11 cellular contexts compared by ENCODE assay signal in the genomic region with DNA sequence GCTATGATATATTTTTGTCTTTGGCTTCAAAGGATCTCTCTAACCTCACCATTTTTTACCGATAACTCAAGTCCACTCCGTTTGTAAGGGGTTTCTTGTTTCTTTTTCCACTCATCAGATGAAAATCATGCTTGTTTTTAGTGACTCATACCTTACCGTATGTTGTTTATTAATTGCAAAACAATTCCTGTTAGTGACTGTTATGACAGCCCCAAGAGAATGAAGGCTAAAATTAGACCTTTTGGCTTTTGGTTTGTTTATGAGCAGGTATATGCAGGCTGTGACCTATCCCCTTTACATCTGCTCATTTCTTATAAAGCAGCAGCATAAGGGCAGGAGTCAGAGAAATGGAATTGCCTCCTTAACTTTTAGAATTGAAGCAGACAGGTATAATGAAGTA.
DNase-seq lines count a peak whose midpoint lies in the region; ATAC-seq, FAIRE-seq and TF ChIP-seq lines count a peak whose summit lies in the region.
"Had no signal": no experiment of that assay in that cellular context is flagged by ENCODE, and none has a peak within 500 bp of the region (broad histone marks: within the 10 kb centered on the region; RNA-seq: fewer than 3 reads in every experiment).

No MANE protein-coding gene starts in this region.

- H3K27ac ChIP-seq in A549, result peak overlapping the region in 1 of 2 experiments; percentile 6; a peak in 1 of 6 replicates
- no peak overlapping the region for H3K27ac ChIP-seq in A673 (ENCODE audit: low read depth, low read length, poor library complexity, severe bottlenecking)
- H3K27ac ChIP-seq: C4-2B had no signal

- in situ Hi-C loops in KBM-7 (cut with MboI; ENCODE audit: low pct_unique_long_range_greater_than_20kb, low sequenced_read_pairs), result no loop called here

- no TSS peak for BruUV-seq in A673 (replicated peaks; lab: Mats Ljungman, UMichigan)

- TF ChIP-seq POLR2A in A549 (IDR thresholded peaks at IDR 0.05; ENCODE audit: low read length), result no peak

- H3K4me3 Mint-ChIP-seq in T-helper 17 cell, result no peak overlapping the region
- H3K4me3 Mint-ChIP-seq: activated T-helper 17 cell treated with anti-CD3 and anti-CD28 coated beads, Interleukin-2, amount 50 U/mL, for 72 hours; T-cell had no signal

- 30% methylated on average over 3 of the region's 3 CpGs for WGBS in A549 (ENCODE audit: missing lambda C conversion rate)

- H3K4me2 ChIP-seq in A549, result peak overlapping the region; percentile 56

- CTCF ChIA-PET in A549 (lab: Yijun Ruan, JAX) (no interaction called here), A673 (lab: Charles Lee) (no interaction called here)

- peaks cover 8% of the 10 kb centered on the region; the same call in 2 of the 3 replicates for H3K4me1 ChIP-seq in A549
- no peaks in the 10 kb centered on the region for H3K4me1 ChIP-seq in A673 (ENCODE audit: insufficient read depth, low read length, poor library complexity, severe bottlenecking)

- POLR2A ChIA-PET in A549 (lab: Yijun Ruan, JAX), result no interaction called here
- POLR2A ChIA-PET in A673 (lab: Charles Lee; ENCODE audit: low non-redundant PET), result no interaction called here

- H3K4me3 ChIP-seq in A549, result no peak overlapping the region
- no peak overlapping the region for H3K4me3 ChIP-seq in bronchial epithelial cell (ENCODE audit: low read depth, low read length)
- no peak overlapping the region for H3K4me3 ChIP-seq in A673 (ENCODE audit: low read depth, low read length, poor library complexity, severe bottlenecking)

- peak in 1 of 2 experiments; percentile 25 for DNase-seq in A549 (ENCODE audit: low read depth in 1 of 2, low spot score in 1 of 2)
- DNase-seq in GM19239 (ENCODE audit: insufficient read length, low spot score), result no peak
- DNase-seq in bronchial epithelial cell (ENCODE audit: low read depth), result peak; percentile 97
- DNase-seq in A673 (ENCODE audit: low spot score), result no peak
- no peak for DNase-seq in NCI-H1417 (lab: John Stamatoyannopoulos, UW)
- no peak for DNase-seq in KBM-7
- DNase-seq in T-helper 17 cell, result no peak
- DNase-seq: T-cell had no signal

- H3K27me3 ChIP-seq in bronchial epithelial cell (ENCODE audit: control insufficient read depth, insufficient read depth, low read length) (no peaks in the 10 kb centered on the region), A673 (replicated peaks; ENCODE audit: insufficient read depth, low read depth, low read length, poor library complexity) (no peaks in the 10 kb centered on the region)

- H3K36me3 ChIP-seq in bronchial epithelial cell (ENCODE audit: control insufficient read depth, insufficient read depth, low read length) (no peaks in the 10 kb centered on the region), A673 (ENCODE audit: insufficient read depth, low read length, poor library complexity, severe bottlenecking) (no peaks in the 10 kb centered on the region)

- TF ChIP-seq CTCF in A549 (IDR thresholded peaks at IDR 0.05), result no peak
- no peak for TF ChIP-seq CTCF in bronchial epithelial cell (IDR thresholded peaks at IDR 0.05; ENCODE audit: insufficient read depth, low read length, severe bottlenecking)
- no peak for TF ChIP-seq CTCF in A673 (conservative IDR thresholded peaks at IDR 0.05; ENCODE audit: low read depth, low read length)

- no peaks in the 10 kb centered on the region for H3K4me1 Mint-ChIP-seq in T-helper 17 cell
- H3K4me1 Mint-ChIP-seq: activated T-helper 17 cell treated with anti-CD3 and anti-CD28 coated beads, Interleukin-2, amount 50 U/mL, for 72 hours; T-cell had no signal

- peak in 1 of 2 experiments; percentile 48; a peak in 2 of 6 replicates for ATAC-seq in A549
- peak; percentile 57 for ATAC-seq in HG03135 (IDR thresholded peaks at IDR 0.05; ENCODE audit: unreplicated experiment)
- ATAC-seq in T-helper 17 cell, result no peak
- ATAC-seq: activated T-helper 17 cell treated with anti-CD3 and anti-CD28 coated beads, Interleukin-2, amount 50 U/mL, for 72 hours; T-cell had no signal

- H3K27ac Mint-ChIP-seq in T-helper 17 cell, result no peak overlapping the region
- H3K27ac Mint-ChIP-seq: activated T-helper 17 cell treated with anti-CD3 and anti-CD28 coated beads, Interleukin-2, amount 50 U/mL, for 72 hours; T-cell had no signal

- peaks cover 3% of the 10 kb centered on the region for H3K36me3 Mint-ChIP-seq in T-helper 17 cell (ENCODE audit: low read depth)

- H3K9me3 ChIP-seq in A549 (no peaks in the 10 kb centered on the region), A673 (ENCODE audit: low read depth, low read length, poor library complexity, severe bottlenecking) (no peaks in the 10 kb centered on the region), T-helper 17 cell (ENCODE audit: control insufficient read depth, low read length, poor library complexity, severe bottlenecking) (no peaks in the 10 kb centered on the region)

- H3K27me3 Mint-ChIP-seq in T-helper 17 cell, result no peaks in the 10 kb centered on the region
- H3K27me3 Mint-ChIP-seq: activated T-helper 17 cell treated with anti-CD3 and anti-CD28 coated beads, Interleukin-2, amount 50 U/mL, for 72 hours; T-cell had no signal

- no peak for TF ChIP-seq RAD21 in A549 (conservative IDR thresholded peaks at IDR 0.05 in 1 of 2, IDR thresholded peaks at IDR 0.05 in 1 of 2)

- no peak for TF ChIP-seq EP300 in A549 (IDR thresholded peaks at IDR 0.05)

- intact Hi-C loops in A673 (cut with micrococcal nuclease; ENCODE audit: unreplicated experiment), result no loop called here

- FAIRE-seq in A549 (lab: Jason Lieb, UNC), result peak; percentile 32
- peak; percentile 21 for FAIRE-seq in GM19239 (lab: Jason Lieb, UNC)
- FAIRE-seq in bronchial epithelial cell (lab: Jason Lieb, UNC), result no peak

TF ChIP-seq in A549, 52 proteins besides CTCF, POLR2A, EP300 and RAD21:
- no peak for TF ChIP-seq ZFP36 (IDR thresholded peaks at IDR 0.05; ENCODE audit: borderline replicate concordance, partially characterized antibody)
- TF ChIP-seq CEBPB (IDR thresholded peaks at IDR 0.05), result peak in 1 of 2 experiments; percentile 44; a peak in 1 of 4 replicates
- TF ChIP-seq, protein P1, sequence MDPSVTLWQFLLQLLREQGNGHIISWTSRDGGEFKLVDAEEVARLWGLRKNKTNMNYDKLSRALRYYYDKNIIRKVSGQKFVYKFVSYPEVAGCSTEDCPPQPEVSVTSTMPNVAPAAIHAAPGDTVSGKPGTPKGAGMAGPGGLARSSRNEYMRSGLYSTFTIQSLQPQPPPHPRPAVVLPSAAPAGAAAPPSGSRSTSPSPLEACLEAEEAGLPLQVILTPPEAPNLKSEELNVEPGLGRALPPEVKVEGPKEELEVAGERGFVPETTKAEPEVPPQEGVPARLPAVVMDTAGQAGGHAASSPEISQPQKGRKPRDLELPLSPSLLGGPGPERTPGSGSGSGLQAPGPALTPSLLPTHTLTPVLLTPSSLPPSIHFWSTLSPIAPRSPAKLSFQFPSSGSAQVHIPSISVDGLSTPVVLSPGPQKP (IDR thresholded peaks at IDR 0.05; ENCODE audit: low read depth, low read length), result no peak
- no peak for TF ChIP-seq CBX2 (IDR thresholded peaks at IDR 0.05; ENCODE audit: borderline replicate concordance, low read depth)
- TF ChIP-seq USF2 (IDR thresholded peaks at IDR 0.05), result no peak
- TF ChIP-seq, protein P2, sequence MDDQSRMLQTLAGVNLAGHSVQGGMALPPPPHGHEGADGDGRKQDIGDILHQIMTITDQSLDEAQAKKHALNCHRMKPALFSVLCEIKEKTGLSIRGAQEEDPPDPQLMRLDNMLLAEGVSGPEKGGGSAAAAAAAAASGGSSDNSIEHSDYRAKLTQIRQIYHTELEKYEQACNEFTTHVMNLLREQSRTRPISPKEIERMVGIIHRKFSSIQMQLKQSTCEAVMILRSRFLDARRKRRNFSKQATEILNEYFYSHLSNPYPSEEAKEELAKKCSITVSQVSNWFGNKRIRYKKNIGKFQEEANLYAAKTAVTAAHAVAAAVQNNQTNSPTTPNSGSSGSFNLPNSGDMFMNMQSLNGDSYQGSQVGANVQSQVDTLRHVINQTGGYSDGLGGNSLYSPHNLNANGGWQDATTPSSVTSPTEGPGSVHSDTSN (IDR thresholded peaks at IDR 0.05), result no peak
- TF ChIP-seq HOXB13 (CRISPR knock-in tag; IDR thresholded peaks at IDR 0.05; ENCODE audit: low read depth), result no peak
- TF ChIP-seq FOSL2 (IDR thresholded peaks at IDR 0.05), result no peak
- peak; percentile 89 for TF ChIP-seq FOSL2 (CRISPR knock-in tag; IDR thresholded peaks at IDR 0.05)
